11 cellular contexts compared by ENCODE assay signal in genomic region chr9:122005597-122005996, GRCh38.
DNase-seq lines count a peak whose midpoint lies in the region; ATAC-seq and TF ChIP-seq lines count a peak whose summit lies in the region.
"Had no signal": no experiment of that assay in that cellular context is flagged by ENCODE, and none has a peak within 500 bp of the region (broad histone marks: within the 10 kb centered on the region; RNA-seq: fewer than 3 reads in every experiment).

No MANE protein-coding gene starts in this region.

- peaks cover 5% of the 10 kb centered on the region for H3K4me1 Mint-ChIP-seq in type B pancreatic cell (ENCODE audit: unreplicated experiment)

- H3K36me3 ChIP-seq in cardiac muscle cell: no peaks in the 10 kb centered on the region
- no peaks in the 10 kb centered on the region for H3K36me3 ChIP-seq in heart left ventricle
- H3K36me3 ChIP-seq in RWPE2 (ENCODE audit: low read depth): no peaks in the 10 kb centered on the region
- no peaks in the 10 kb centered on the region for H3K36me3 ChIP-seq in ovary
- H3K36me3 ChIP-seq: lower lobe of right lung had no signal

- H3K4me1 ChIP-seq in cardiac muscle cell (ENCODE audit: low read depth) (peaks cover 17% of the 10 kb centered on the region), heart left ventricle (peaks cover 0 to 31% (median 7%) of the 10 kb centered on the region in 12 donors), RWPE2 (ENCODE audit: insufficient read depth, poor library complexity, severe bottlenecking) (no peaks in the 10 kb centered on the region), ovary (ENCODE audit: insufficient read depth) (peaks cover 8% of the 10 kb centered on the region)
- H3K4me1 ChIP-seq: lower lobe of right lung had no signal

- TF ChIP-seq POLR2A in heart left ventricle (IDR thresholded peaks at IDR 0.05): no peak
- TF ChIP-seq POLR2A in ovary (IDR thresholded peaks at IDR 0.05): no peak

- peaks cover 2% of the 10 kb centered on the region for H3K27me3 ChIP-seq in cardiac muscle cell
- H3K27me3 ChIP-seq in heart left ventricle: no peaks in the 10 kb centered on the region
- no peaks in the 10 kb centered on the region for H3K27me3 ChIP-seq in RWPE2 (ENCODE audit: insufficient read depth, poor library complexity, severe bottlenecking)
- no peaks in the 10 kb centered on the region for H3K27me3 ChIP-seq in ovary

- H3K27ac ChIP-seq in cardiac muscle cell: no peak overlapping the region
- no peak overlapping the region for H3K27ac ChIP-seq in heart left ventricle
- no peak overlapping the region for H3K27ac ChIP-seq in RWPE2 (ENCODE audit: poor library complexity, severe bottlenecking)
- no peak overlapping the region for H3K27ac ChIP-seq in ovary
- H3K27ac ChIP-seq: lower lobe of right lung had no signal

- H3K9me3 Mint-ChIP-seq in type B pancreatic cell: no peaks in the 10 kb centered on the region

- H3K4me3 ChIP-seq in cardiac muscle cell (no peak overlapping the region), heart left ventricle (no peak overlapping the region), RWPE2 (ENCODE audit: severe bottlenecking) (no peak overlapping the region), ovary (no peak overlapping the region)
- H3K4me3 ChIP-seq: lower lobe of right lung had no signal

- TF ChIP-seq CTCF in cardiac muscle cell (IDR thresholded peaks at IDR 0.05; ENCODE audit: low read depth, low read length): peak; percentile 54
- TF ChIP-seq CTCF in heart left ventricle (IDR thresholded peaks at IDR 0.05): peak in 6 of 12 donors; percentile 13 to 42 (median 26)
- TF ChIP-seq CTCF in RWPE2 (IDR thresholded peaks at IDR 0.05; ENCODE audit: poor library complexity, severe bottlenecking): peak; percentile 73
- TF ChIP-seq CTCF in type B pancreatic cell (conservative IDR thresholded peaks at IDR 0.05): peak; percentile 63
- TF ChIP-seq CTCF in ovary (IDR thresholded peaks at IDR 0.05): no peak

- H3K27ac Mint-ChIP-seq in type B pancreatic cell: no peak overlapping the region

- H3K27me3 Mint-ChIP-seq in type B pancreatic cell: no peaks in the 10 kb centered on the region

- peak; percentile 37 to 40 for DNase-seq in cardiac muscle cell (ENCODE audit: low read depth in 1 of 2, low spot score in 1 of 2)
- no peak for DNase-seq in heart left ventricle
- DNase-seq in RWPE2 (ENCODE audit: low spot score): no peak
- peak; percentile 58 for DNase-seq in fibroblast of peridontal ligament (ENCODE audit: extremely low read depth)
- peak; percentile 16 for DNase-seq in type B pancreatic cell (ENCODE audit: extremely low spot score, unreplicated experiment)
- no peak for DNase-seq in posterior vena cava (ENCODE audit: low spot score)
- no peak for DNase-seq in activated T-cell treated with anti-CD3 and anti-CD28 coated beads, Interleukin-2, amount 50 U/mL, for 1 hour
- DNase-seq in ovary: no peak
- DNase-seq: anterior cingulate cortex, DMS79 treated with DMSO at 0.1 percent for 48 hours, lower lobe of right lung had no signal

- H3K9me3 ChIP-seq in cardiac muscle cell (ENCODE audit: low read depth) (no peaks in the 10 kb centered on the region), heart left ventricle (no peaks in the 10 kb centered on the region), RWPE2 (ENCODE audit: severe bottlenecking) (no peaks in the 10 kb centered on the region), ovary (no peaks in the 10 kb centered on the region)
- H3K9me3 ChIP-seq: lower lobe of right lung had no signal

- TF ChIP-seq EP300 in ovary (IDR thresholded peaks at IDR 0.05): no peak

- WGBS in heart left ventricle, 4 donors: 27 to 56% (median 47%) methylated on average over 1 of the region's 1 CpG
- WGBS in ovary, 3 donors: 33 to 61% (median 51%) methylated on average over 1 of the region's 1 CpG

- intact Hi-C loops in heart left ventricle (cut with DNase I): no loop called here
- intact Hi-C loops in posterior vena cava (cut with DNase I): no loop called here
- intact Hi-C loops in ovary (cut with DNase I): loop anchor here in 1 of 4 donors (5.0 kb wide), 1 partner anchor 453 kb away; no protein-coding TSS in a partner anchor

- no peak overlapping the region for H3K4me3 Mint-ChIP-seq in type B pancreatic cell

- H3K36me3 Mint-ChIP-seq in type B pancreatic cell: no peaks in the 10 kb centered on the region

- no peak for ATAC-seq in heart left ventricle
- peak; percentile 85 for ATAC-seq in RWPE2 (ENCODE audit: low read depth)

Comparison
In these comparisons a context has a peak if more than half of its experiments do, and no peak if none do; other contexts are left out.
1. DNase-seq: peak in cardiac muscle cell (2 of 2), fibroblast of peridontal ligament (single experiment) and type B pancreatic cell (single experiment); none in heart left ventricle (0 of 5), RWPE2 (single experiment), posterior vena cava (single experiment), activated T-cell treated with anti-CD3 and anti-CD28 coated beads, Interleukin-2, amount 50 U/mL, for 1 hour (single experiment) and ovary (0 of 5).
2. CTCF ChIP-seq: peak in cardiac muscle cell (single experiment), RWPE2 (single experiment) and type B pancreatic cell (single experiment); none in ovary (0 of 3).